In the genomic region with DNA sequence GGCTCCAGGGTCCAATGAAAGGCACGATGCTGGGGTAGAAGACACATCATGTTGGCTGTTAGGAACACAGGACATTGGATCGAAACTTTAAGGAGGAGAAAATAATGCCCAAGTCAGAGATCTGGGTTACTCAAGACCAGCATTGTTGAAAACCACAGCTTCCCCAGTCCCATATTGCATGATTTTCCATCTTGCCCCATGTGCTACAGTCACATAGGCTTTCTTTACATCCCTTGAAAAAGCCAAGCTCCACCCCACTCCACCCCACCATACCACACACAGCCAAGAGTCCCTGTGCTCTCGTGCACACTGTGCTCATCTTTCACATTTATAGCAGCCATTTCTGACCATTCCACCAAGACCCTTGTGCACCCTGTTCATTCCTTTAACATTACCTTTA, we compare ENCODE assay signal across 18 cellular contexts.
"Had no signal": no experiment of that assay in that cellular context is flagged by ENCODE, and none has a peak within 500 bp of the region (broad histone marks: within the 10 kb centered on the region; RNA-seq: fewer than 3 reads in every experiment).

No MANE protein-coding gene starts in this region.

- FAIRE-seq: astrocyte had no signal

- DNase-seq: activated CD4-positive, alpha-beta T cell treated with anti-CD3 and anti-CD28 coated beads for 4 hours; activated CD4-positive, alpha-beta T cell treated with anti-CD3 and anti-CD28 coated beads, Interleukin-2, amount 50 U/mL, for 48 hours; activated CD4-positive, CD25-positive, alpha-beta regulatory T cell; activated naive CD4-positive, alpha-beta T cell treated with Interleukin-2 at 50 U/mL for 16 hours; activated naive CD8-positive, alpha-beta T cell treated with anti-CD3 and anti-CD28 coated beads for 36 hours; activated T-cell treated with anti-CD3 and anti-CD28 coated beads, Interleukin-2, amount 50 U/mL, for 48 hours; colonic mucosa; dorsolateral prefrontal cortex; esophagus squamous epithelium; head of caudate nucleus; hypothalamus; left ventricle myocardium inferior; retina; sigmoid colon; stimulated activated CD4-positive, alpha-beta T cell treated with anti-CD3 and anti-CD28 coated beads, Interleukin-15, amount 100 ng/mL, for 24 hours; stomach; uterus had no signal
